ENCODE assay signal across 31 cellular contexts in the genomic region with DNA sequence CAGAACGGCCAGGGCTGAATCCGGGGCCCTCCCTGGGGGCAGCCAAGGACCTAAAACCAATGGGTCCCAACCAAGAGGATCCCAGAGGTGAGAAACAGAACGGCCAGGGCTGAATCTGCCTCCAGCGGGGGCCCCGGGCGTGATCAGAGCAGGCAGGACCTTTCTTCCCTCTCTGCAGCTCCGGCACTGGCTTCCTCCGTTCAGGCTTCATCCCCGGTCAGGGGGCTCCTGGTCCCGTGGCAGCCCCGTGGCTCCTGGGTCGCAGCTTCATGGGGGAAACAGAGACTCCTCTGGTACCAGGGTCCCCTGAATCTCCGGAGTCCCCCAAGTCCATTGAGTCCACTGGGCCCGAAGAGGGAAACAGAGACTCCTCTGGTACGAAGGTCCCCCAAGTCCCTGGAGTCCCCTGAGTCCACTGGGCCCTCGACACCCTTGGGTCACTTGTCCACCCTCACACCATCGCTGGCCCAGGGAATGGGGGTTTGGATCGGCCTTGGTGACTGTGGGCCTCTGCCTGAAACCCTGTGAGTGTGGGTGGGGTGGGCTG.
"Had no signal": no experiment of that assay in that cellular context is flagged by ENCODE, and none has a peak within 500 bp of the region (broad histone marks: within the 10 kb centered on the region; RNA-seq: fewer than 3 reads in every experiment).

No MANE protein-coding gene starts in this region.

- DNase-seq: activated CD4-positive, alpha-beta memory T cell treated with anti-CD3 and anti-CD28 coated beads for 36 hours; activated CD4-positive, alpha-beta T cell treated with anti-CD3 and anti-CD28 coated beads for 48 hours; activated CD8-positive, alpha-beta memory T cell treated with anti-CD3 and anti-CD28 coated beads, Interleukin-2, amount 50 U/mL, for 4 hours; activated effector memory CD4-positive, alpha-beta T cell treated with anti-CD3 and anti-CD28 coated beads, Interleukin-2, amount 50 U/mL, for 16 hours; activated naive CD4-positive, alpha-beta T cell treated with anti-CD3 and anti-CD28 coated beads for 36 hours; activated naive CD8-positive, alpha-beta T cell treated with anti-CD3 and anti-CD28 coated beads for 36 hours; activated T-cell treated with anti-CD3 and anti-CD28 coated beads, Interleukin-2, amount 50 U/mL, for 1 hour; adrenal gland; effector CD4-positive, alpha-beta T cell; esophagus squamous epithelium; foreskin melanocyte; mesenchymal stem cell; stimulated activated CD4-positive, alpha-beta T cell treated with anti-CD3 and anti-CD28 coated beads, Interleukin-12 subunit alpha, Interleukin-12 subunit beta, amount 100 ng/mL, for 4 hours; stimulated activated CD4-positive, alpha-beta T cell treated with anti-CD3 and anti-CD28 coated beads, Interleukin-4, amount 100 ng/mL, for 1 hour; trophoblast cell; uterus; WERI-Rb-1 had no signal

- H3K4me3 Mint-ChIP-seq: activated CD4-positive, alpha-beta memory T cell treated with anti-CD3 and anti-CD28 coated beads for 36 hours; activated naive CD4-positive, alpha-beta T cell treated with anti-CD3 and anti-CD28 coated beads for 36 hours; activated naive CD8-positive, alpha-beta T cell treated with anti-CD3 and anti-CD28 coated beads for 36 hours; activated T-helper 1 cell treated with anti-CD3 and anti-CD28 coated beads, Interleukin-12 subunit alpha, Interleukin-12 subunit beta, Interleukin-2, Interleukin-4 antibody, amounts not matched to agents 30 ng/mL and 10 ng/mL and 1 ng/mL, durations not matched to agents 14 hours and 24 hours and 36 hours; brain; naive thymus-derived CD8-positive, alpha-beta T cell; stimulated activated naive CD8-positive, alpha-beta T cell treated with anti-CD3 and anti-CD28 coated beads, Interleukin-15, Interleukin-2, amounts not matched to agents 100 ng/mL and 50 ng/mL, for 24 hours had no signal

- H3K36me3 ChIP-seq: adrenal gland, ascending aorta, cardiac muscle cell, thoracic aorta, uterus, WERI-Rb-1 had no signal

- H3K9me3 Mint-ChIP-seq: activated CD4-positive, alpha-beta memory T cell treated with anti-CD3 and anti-CD28 coated beads for 36 hours; activated naive CD4-positive, alpha-beta T cell treated with anti-CD3 and anti-CD28 coated beads for 36 hours; activated naive CD8-positive, alpha-beta T cell treated with anti-CD3 and anti-CD28 coated beads for 36 hours; activated T-helper 1 cell treated with anti-CD3 and anti-CD28 coated beads, Interleukin-12 subunit alpha, Interleukin-12 subunit beta, Interleukin-2, Interleukin-4 antibody, amounts not matched to agents 30 ng/mL and 10 ng/mL and 1 ng/mL, durations not matched to agents 14 hours and 24 hours and 36 hours; brain; naive thymus-derived CD8-positive, alpha-beta T cell; stimulated activated naive CD8-positive, alpha-beta T cell treated with anti-CD3 and anti-CD28 coated beads, Interleukin-15, Interleukin-2, amounts not matched to agents 100 ng/mL and 50 ng/mL, for 24 hours had no signal

- ATAC-seq: activated CD4-positive, CD25-positive, alpha-beta regulatory T cell treated with anti-CD3 and anti-CD28 coated beads, Interleukin-2, amount 50 U/mL, for 24 hours; naive thymus-derived CD8-positive, alpha-beta T cell; sciatic nerve had no signal

- H3K4me1 ChIP-seq: adrenal gland, ascending aorta, esophagus squamous epithelium, uterus had no signal

- H3K4me1 Mint-ChIP-seq: activated naive CD8-positive, alpha-beta T cell treated with anti-CD3 and anti-CD28 coated beads for 36 hours had no signal

- H3K27me3 Mint-ChIP-seq: activated CD4-positive, alpha-beta memory T cell treated with anti-CD3 and anti-CD28 coated beads for 36 hours; activated naive CD8-positive, alpha-beta T cell treated with anti-CD3 and anti-CD28 coated beads for 36 hours; brain; naive thymus-derived CD8-positive, alpha-beta T cell; stimulated activated naive CD8-positive, alpha-beta T cell treated with anti-CD3 and anti-CD28 coated beads, Interleukin-15, Interleukin-2, amounts not matched to agents 100 ng/mL and 50 ng/mL, for 24 hours had no signal

- H3K27ac ChIP-seq: adrenal gland, ascending aorta, cardiac muscle cell, epithelial cell of prostate, esophagus squamous epithelium, skin epidermis, thoracic aorta, uterus, WERI-Rb-1 had no signal

- H3K36me3 Mint-ChIP-seq: activated CD4-positive, alpha-beta memory T cell treated with anti-CD3 and anti-CD28 coated beads for 36 hours; activated naive CD8-positive, alpha-beta T cell treated with anti-CD3 and anti-CD28 coated beads for 36 hours; brain had no signal

- H3K27me3 ChIP-seq: adrenal gland, ascending aorta, cardiac muscle cell, uterus had no signal

- FAIRE-seq: endometrium, islet of Langerhans, TTC549 had no signal

- H3K4me3 ChIP-seq: adrenal gland, ascending aorta, cardiac muscle cell, esophagus squamous epithelium, skin epidermis, thoracic aorta, uterus had no signal

- H3K9me3 ChIP-seq: adrenal gland, ascending aorta, esophagus squamous epithelium, thoracic aorta, uterus had no signal

- H3K27ac Mint-ChIP-seq: activated CD4-positive, alpha-beta memory T cell treated with anti-CD3 and anti-CD28 coated beads for 36 hours; activated naive CD4-positive, alpha-beta T cell treated with anti-CD3 and anti-CD28 coated beads for 36 hours; activated naive CD8-positive, alpha-beta T cell treated with anti-CD3 and anti-CD28 coated beads for 36 hours; activated T-helper 1 cell treated with anti-CD3 and anti-CD28 coated beads, Interleukin-12 subunit alpha, Interleukin-12 subunit beta, Interleukin-2, Interleukin-4 antibody, amounts not matched to agents 30 ng/mL and 10 ng/mL and 1 ng/mL, durations not matched to agents 14 hours and 24 hours and 36 hours; brain; naive thymus-derived CD8-positive, alpha-beta T cell; stimulated activated naive CD8-positive, alpha-beta T cell treated with anti-CD3 and anti-CD28 coated beads, Interleukin-15, Interleukin-2, amounts not matched to agents 100 ng/mL and 50 ng/mL, for 24 hours had no signal
